Comparison of ENCODE assay signal across 17 cellular contexts in genomic region chr19:5864013-5864720, GRCh38. TPM values are rescaled to one million over a fixed set of nuclear protein-coding genes. Genes with fewer than 3 reads are reported as not detected.
DNase-seq lines count a peak whose midpoint lies in the region; ATAC-seq, FAIRE-seq and TF ChIP-seq lines count a peak whose summit lies in the region.
"Had no signal": no experiment of that assay in that cellular context is flagged by ENCODE, and none has a peak within 500 bp of the region (broad histone marks: within the 10 kb centered on the region; RNA-seq: fewer than 3 reads in every experiment).

No MANE protein-coding gene starts in this region.

- no peaks in the 10 kb centered on the region for H3K4me1 Mint-ChIP-seq in WTC11
- H3K4me1 Mint-ChIP-seq in neural progenitor cell, result no peaks in the 10 kb centered on the region
- H3K4me1 Mint-ChIP-seq: CD4-positive, alpha-beta memory T cell had no signal

- no peaks in the 10 kb centered on the region for H3K9me3 Mint-ChIP-seq in WTC11
- no peaks in the 10 kb centered on the region for H3K9me3 Mint-ChIP-seq in neural progenitor cell
- H3K9me3 Mint-ChIP-seq: CD4-positive, alpha-beta memory T cell had no signal

- DNase-seq in WTC11 (ENCODE audit: low spot score) (no peak), K562 (ENCODE audit: extremely low read depth in 1 of 4, low spot score in 3 of 4) (peak in 1 of 4 experiments; percentile 2), neural progenitor cell (ENCODE audit: low spot score) (no peak)
- DNase-seq: BE2C; CD4-positive, alpha-beta memory T cell; DMS79; IMR-90; KG1 had no signal

- POLR2A ChIA-PET in WTC11 (lab: Charles Lee) (no interaction called here), K562 (lab: Yijun Ruan, JAX) (no interaction called here)

- CTCF ChIA-PET in WTC11 (lab: Charles Lee), result no interaction called here
- CTCF ChIA-PET in K562 (lab: Yijun Ruan, JAX; ENCODE audit: low intra/inter-chr PET ratio), result no interaction called here

- H3F3A ChIP-seq in neural progenitor cell (ENCODE audit: low read depth), result no peaks in the 10 kb centered on the region

- no peak overlapping the region for H3K27ac ChIP-seq in K562 (ENCODE audit: extremely low read depth, low read depth, low read length)
- H3K27ac ChIP-seq in neural progenitor cell, result no peak overlapping the region
- H3K27ac ChIP-seq: A549, C4-2B had no signal

- H3K27ac Mint-ChIP-seq in WTC11 (0 out of 2 replicates have a peak overlapping the region, but pooled peaks have one; percentile 11), neural progenitor cell (peak overlapping the region; percentile 89)

- no peaks in the 10 kb centered on the region for H3K36me3 ChIP-seq in K562 (ENCODE audit: control insufficient read depth, insufficient read depth, low read length)
- H3K36me3 ChIP-seq in neural progenitor cell, result no peaks in the 10 kb centered on the region
- H3K36me3 ChIP-seq: BE2C had no signal

- TF ChIP-seq CTCF in WTC11 (IDR thresholded peaks at IDR 0.05) (no peak), K562 (IDR thresholded peaks at IDR 0.05 in 2 of 3, conservative IDR thresholded peaks at IDR 0.05 in 1 of 3; ENCODE audit: insufficient read depth in 2 of 3, low read depth in 1 of 3, low read length in 3 of 3) (no peak), neural progenitor cell (IDR thresholded peaks at IDR 0.05) (no peak)

- TF ChIP-seq POLR2A in K562 (conservative IDR thresholded peaks at IDR 0.05), result no peak

- H3K9me3 ChIP-seq in K562 (replicated peaks; ENCODE audit: control insufficient read depth, insufficient read depth, low read depth, low read length) (no peaks in the 10 kb centered on the region), neural progenitor cell (ENCODE audit: low read depth) (no peaks in the 10 kb centered on the region)
- H3K9me3 ChIP-seq: A549, BE2C had no signal

- 34% methylated on average over 9 of the region's 9 CpGs for WGBS in K562 (ENCODE audit: insufficient coverage, low coverage, missing lambda C conversion rate)

- H2AFZ ChIP-seq in K562 (ENCODE audit: low read depth, low read length) (no peak overlapping the region), neural progenitor cell (replicated peaks) (no peak overlapping the region)

- H3K4me3 Mint-ChIP-seq in WTC11 (no peak overlapping the region), neural progenitor cell (peak overlapping the region; percentile 50)
- H3K4me3 Mint-ChIP-seq: CD4-positive, alpha-beta memory T cell had no signal

- no peak overlapping the region for H3K4me3 ChIP-seq in K562
- no peak overlapping the region for H3K4me3 ChIP-seq in neural progenitor cell
- H3K4me3 ChIP-seq: A549 had no signal

- H3K27me3 Mint-ChIP-seq in WTC11 (ENCODE audit: low read depth) (peaks cover 9% of the 10 kb centered on the region), neural progenitor cell (ENCODE audit: insufficient read depth, low read depth) (peaks cover under 1% of the 10 kb centered on the region)

- H3K9me1 ChIP-seq in K562 (ENCODE audit: control insufficient read depth, insufficient read depth, low read length), result no peaks in the 10 kb centered on the region

- H3K36me3 Mint-ChIP-seq in WTC11 (no peaks in the 10 kb centered on the region), neural progenitor cell (no peaks in the 10 kb centered on the region)
- H3K36me3 Mint-ChIP-seq: CD4-positive, alpha-beta memory T cell had no signal

- TF ChIP-seq RAD21 in K562 (CRISPR knock-in tag; conservative IDR thresholded peaks at IDR 0.05 in 1 of 2, IDR thresholded peaks at IDR 0.05 in 1 of 2), result no peak

- H3K27me3 ChIP-seq in K562 (ENCODE audit: control insufficient read depth in 2 of 2, insufficient read depth in 2 of 2, low read length in 2 of 2) (peaks cover 2 to 22% of the 10 kb centered on the region in 2 experiments; a peak in 2 of 5 replicates), neural progenitor cell (no peaks in the 10 kb centered on the region)
- H3K27me3 ChIP-seq: BE2C had no signal

- in situ Hi-C loops in K562 (cut with MboI), result no loop called here

- intact Hi-C loops in K562 (cut with micrococcal nuclease), result no loop called here

- H3K9ac ChIP-seq in K562 (ENCODE audit: insufficient read depth in 1 of 2, low read depth in 2 of 2, low read length in 2 of 2), result peak overlapping the region in 1 of 2 experiments; percentile 46; a peak in 2 of 4 replicates
- H3K9ac ChIP-seq in neural progenitor cell, result no peak overlapping the region

- H3K4me2 ChIP-seq in K562 (ENCODE audit: insufficient read depth, low read length) (no peak overlapping the region), neural progenitor cell (no peak overlapping the region)
- H3K4me2 ChIP-seq: A549 had no signal

- no peaks in the 10 kb centered on the region for H3K79me2 ChIP-seq in K562 (ENCODE audit: control insufficient read depth, insufficient read depth, low read length)
- no peaks in the 10 kb centered on the region for H3K79me2 ChIP-seq in neural progenitor cell (ENCODE audit: low read depth)

- no TSS peak for BruUV-seq in K562 (replicated peaks; lab: Mats Ljungman, UMichigan)

- H4K20me1 ChIP-seq in K562 (replicated peaks; ENCODE audit: control insufficient read depth, insufficient read depth, low read length) (peaks cover 3% of the 10 kb centered on the region; the same call in 1 of the 2 replicates), neural progenitor cell (ENCODE audit: low read depth) (no peaks in the 10 kb centered on the region)

- ATAC-seq in WTC11 (no peak), K562 (no peak), GM18909 (IDR thresholded peaks at IDR 0.05; ENCODE audit: poor library complexity, unreplicated experiment) (no peak), GM18861 (IDR thresholded peaks at IDR 0.05; ENCODE audit: unreplicated experiment) (no peak), GM18907 (IDR thresholded peaks at IDR 0.05; ENCODE audit: unreplicated experiment) (no peak)

- no peak for FAIRE-seq in K562 (lab: Jason Lieb, UNC)
- FAIRE-seq: A549, GM12891, H54 had no signal

- peaks cover 0 to 23% of the 10 kb centered on the region in 2 experiments; a peak in 2 of 5 replicates for H3K4me1 ChIP-seq in K562 (replicated peaks in 1 of 2; ENCODE audit: control insufficient read depth in 2 of 2, insufficient read depth in 2 of 2, low read length in 2 of 2)
- H3K4me1 ChIP-seq in neural progenitor cell, result no peaks in the 10 kb centered on the region
- H3K4me1 ChIP-seq: BE2C had no signal

- TF ChIP-seq EP300 in K562 (IDR thresholded peaks at IDR 0.05; ENCODE audit: low read length), result peak; percentile 31; the same call in 1 of the 2 replicates

RNA-seq across cellular contexts. Expression of gene FUT5, which starts 6.2 kb away (rescaled TPM):
- 0.16 to 0.23 TPM (median 0.17 TPM) in 3 replicates for total RNA-seq in WTC11 (2021)
- total RNA-seq in K562 (2011; cell fraction: chromatin; rRNA removed; ENCODE audit: low replicate concordance), result not detected in 2 replicates
- 0.17 TPM in 1 of 2 replicates, not detected in the other for total RNA-seq in K562 (2011; cell fraction: nucleolus; rRNA removed)
- total RNA-seq in K562 (2011; cell fraction: nucleoplasm; rRNA removed), result not detected in 2 replicates
- total RNA-seq in K562 (2014; rRNA removed), result not detected in 2 replicates
- total RNA-seq in K562 (2014; rRNA removed; fragmentation: Illumina TruSeq; extraction: Trizol), result not detected in 2 replicates
- not detected in 2 replicates for total RNA-seq in K562 (2015; rRNA removed; fragmentation: Illumina TruSeq; extraction: Trizol)
- total RNA-seq in K562 (2021), result not detected in 2 replicates
- not detected in 2 replicates for polyA plus RNA-seq in K562 (2011; rRNA removed)
- not detected in 2 replicates for polyA plus RNA-seq in K562 (2011; cell fraction: cytosol; rRNA removed)
- not detected in 2 replicates for polyA plus RNA-seq in K562 (2011; cell fraction: nucleus; rRNA removed)
- not detected in 2 replicates for polyA plus RNA-seq in K562 (2012)
- polyA plus RNA-seq in K562 (2014; fragmentation: Illumina TruSeq; extraction: Trizol), result not detected in 2 replicates
- polyA plus RNA-seq in K562 (2014; fragmentation: Nextera tagmentation; extraction: Ambion mirVana), result not detected
- polyA plus RNA-seq in K562 (2014; rRNA removed), result not detected in 2 replicates
- polyA minus RNA-seq in K562 (2011; rRNA and poly(A)+ RNA removed), result not detected in 2 replicates
- not detected in 2 replicates for polyA minus RNA-seq in K562 (2011; cell fraction: cytosol; rRNA and poly(A)+ RNA removed)
- not detected in 2 replicates for polyA minus RNA-seq in K562 (2011; cell fraction: nucleus; rRNA and poly(A)+ RNA removed)
- 0.09 TPM in 1 of 2 replicates, not detected in the other for total RNA-seq in neural progenitor cell (ENCODE audit: low replicate concordance)
- total RNA-seq: G401, IMR-90 had no signal
- polyA plus RNA-seq: AG04450; CD4-positive, alpha-beta memory T cell; IMR-90 had no signal

RNA-seq across cellular contexts. Expression of gene FUT3, which starts 12.9 kb away (rescaled TPM):
- total RNA-seq in WTC11 (2021) (0.23 to 0.62 TPM (median 0.48 TPM) in 3 replicates), K562 (2014; rRNA removed) (0.29 TPM in 1 of 2 replicates, not detected in the other), K562 (2014; rRNA removed; fragmentation: Illumina TruSeq; extraction: Trizol) (not detected in 2 replicates), K562 (2015; rRNA removed; fragmentation: Illumina TruSeq; extraction: Trizol) (not detected in 2 replicates), K562 (2021) (0.09 TPM in 1 of 2 replicates, not detected in the other), neural progenitor cell (ENCODE audit: low replicate concordance) (0.34 TPM in 1 of 2 replicates, not detected in the other)
- 0.32 TPM in 1 of 2 replicates, not detected in the other for total RNA-seq in K562 (2011; cell fraction: chromatin; rRNA removed; ENCODE audit: low replicate concordance)
- total RNA-seq in K562 (2011; cell fraction: nucleolus; rRNA removed), result not detected in 2 replicates
- total RNA-seq in K562 (2011; cell fraction: nucleoplasm; rRNA removed), result not detected in 2 replicates
- polyA plus RNA-seq in K562 (2011; rRNA removed) (not detected in 2 replicates), K562 (2014; fragmentation: Illumina TruSeq; extraction: Trizol) (not detected in 2 replicates), K562 (2014; fragmentation: Nextera tagmentation; extraction: Ambion mirVana) (not detected), K562 (2014; rRNA removed) (not detected in 2 replicates)
- polyA plus RNA-seq in K562 (2011; cell fraction: cytosol; rRNA removed), result not detected in 2 replicates
- not detected in 2 replicates for polyA plus RNA-seq in K562 (2011; cell fraction: nucleus; rRNA removed)
- 0.32 TPM in 1 of 2 replicates, not detected in the other for polyA plus RNA-seq in K562 (2012)
- not detected in 2 replicates for polyA minus RNA-seq in K562 (2011; rRNA and poly(A)+ RNA removed)
- polyA minus RNA-seq in K562 (2011; cell fraction: cytosol; rRNA and poly(A)+ RNA removed), result not detected in 2 replicates
- not detected in 2 replicates for polyA minus RNA-seq in K562 (2011; cell fraction: nucleus; rRNA and poly(A)+ RNA removed)
- total RNA-seq: G401, IMR-90 had no signal
- polyA plus RNA-seq: AG04450; CD4-positive, alpha-beta memory T cell; IMR-90 had no signal

RNA-seq across cellular contexts. Expression of gene FUT6, which starts 24.7 kb away (rescaled TPM):
- not detected in 3 replicates for total RNA-seq in WTC11 (2021)
- total RNA-seq in K562 (2011; cell fraction: chromatin; rRNA removed; ENCODE audit: low replicate concordance), result 0.19 TPM in 1 of 2 replicates, not detected in the other
- total RNA-seq in K562 (2011; cell fraction: nucleolus; rRNA removed), result not detected in 2 replicates
- not detected in 2 replicates for total RNA-seq in K562 (2011; cell fraction: nucleoplasm; rRNA removed)
- total RNA-seq in K562 (2014; rRNA removed), result not detected in 2 replicates
- total RNA-seq in K562 (2014; rRNA removed; fragmentation: Illumina TruSeq; extraction: Trizol), result not detected in 2 replicates
- total RNA-seq in K562 (2015; rRNA removed; fragmentation: Illumina TruSeq; extraction: Trizol), result not detected in 2 replicates
- total RNA-seq in K562 (2021), result not detected in 2 replicates
- not detected in 2 replicates for polyA plus RNA-seq in K562 (2011; rRNA removed)
- polyA plus RNA-seq in K562 (2011; cell fraction: cytosol; rRNA removed), result not detected in 2 replicates
- not detected in 2 replicates for polyA plus RNA-seq in K562 (2011; cell fraction: nucleus; rRNA removed)
- polyA plus RNA-seq in K562 (2012), result not detected in 2 replicates
- polyA plus RNA-seq in K562 (2014; fragmentation: Illumina TruSeq; extraction: Trizol), result not detected in 2 replicates
- under 1 TPM in 1 of 2 experiments, not detected in 1; 0.04 TPM for polyA plus RNA-seq in K562 (2014; fragmentation: Nextera tagmentation; extraction: Ambion mirVana)
- polyA plus RNA-seq in K562 (2014; rRNA removed), result not detected in 2 replicates
- polyA minus RNA-seq in K562 (2011; rRNA and poly(A)+ RNA removed), result not detected in 2 replicates
- not detected in 2 replicates for polyA minus RNA-seq in K562 (2011; cell fraction: cytosol; rRNA and poly(A)+ RNA removed)
- polyA minus RNA-seq in K562 (2011; cell fraction: nucleus; rRNA and poly(A)+ RNA removed), result not detected in 2 replicates
- total RNA-seq in neural progenitor cell (ENCODE audit: low replicate concordance), result not detected in 2 replicates
- total RNA-seq: CD4-positive, alpha-beta memory T cell; G401; IMR-90 had no signal
- polyA plus RNA-seq: A549; AG04450; CD4-positive, alpha-beta memory T cell; IMR-90 had no signal

RNA-seq across cellular contexts. Expression of gene NDUFA11, which starts 39.4 kb away (rescaled TPM):
- total RNA-seq in WTC11 (2021), result 260 to 261 TPM (median 260 TPM) in 3 replicates
- total RNA-seq in K562 (2011; cell fraction: chromatin; rRNA removed; ENCODE audit: low replicate concordance), result 29.3 and 88.6 TPM in 2 replicates
- total RNA-seq in K562 (2011; cell fraction: nucleolus; rRNA removed), result 66.7 and 67.1 TPM in 2 replicates
- 50.4 and 52.5 TPM in 2 replicates for total RNA-seq in K562 (2011; cell fraction: nucleoplasm; rRNA removed)
- total RNA-seq in K562 (2014; rRNA removed), result 367 and 490 TPM in 2 replicates
- 42.7 and 63.3 TPM in 2 replicates for total RNA-seq in K562 (2014; rRNA removed; fragmentation: Illumina TruSeq; extraction: Trizol)
- 268 and 274 TPM in 2 replicates for total RNA-seq in K562 (2015; rRNA removed; fragmentation: Illumina TruSeq; extraction: Trizol)
- total RNA-seq in K562 (2021), result 335 and 348 TPM in 2 replicates
- polyA plus RNA-seq in K562 (2011; rRNA removed), result 84.9 and 133 TPM in 2 replicates
- polyA plus RNA-seq in K562 (2011; cell fraction: cytosol; rRNA removed), result 461 and 1,752 TPM in 2 replicates
- 140 and 189 TPM in 2 replicates for polyA plus RNA-seq in K562 (2011; cell fraction: nucleus; rRNA removed)
- polyA plus RNA-seq in K562 (2012), result 302 and 461 TPM in 2 replicates
- 307 and 475 TPM in 2 replicates for polyA plus RNA-seq in K562 (2014; fragmentation: Illumina TruSeq; extraction: Trizol)
- polyA plus RNA-seq in K562 (2014; fragmentation: Nextera tagmentation; extraction: Ambion mirVana), result 100 to 1,000 TPM; 212 to 249 TPM
- polyA plus RNA-seq in K562 (2014; rRNA removed), result 321 and 486 TPM in 2 replicates
- 9.3 and 16.9 TPM in 2 replicates for polyA minus RNA-seq in K562 (2011; rRNA and poly(A)+ RNA removed)
- polyA minus RNA-seq in K562 (2011; cell fraction: cytosol; rRNA and poly(A)+ RNA removed), result 41.1 and 45.0 TPM in 2 replicates
- polyA minus RNA-seq in K562 (2011; cell fraction: nucleus; rRNA and poly(A)+ RNA removed), result 13.3 and 13.9 TPM in 2 replicates
- 102 and 197 TPM in 2 replicates for total RNA-seq in neural progenitor cell (ENCODE audit: low replicate concordance)

RNA-seq across cellular contexts. Expression of gene VMAC, which starts 40.5 kb away (rescaled TPM):
- total RNA-seq in WTC11 (2021), result 2.5 to 3.3 TPM (median 3.3 TPM) in 3 replicates
- total RNA-seq in K562 (2011; cell fraction: chromatin; rRNA removed; ENCODE audit: low replicate concordance), result 3.3 and 9.9 TPM in 2 replicates
- 7.8 and 8.7 TPM in 2 replicates for total RNA-seq in K562 (2011; cell fraction: nucleolus; rRNA removed)
- 5.2 and 5.6 TPM in 2 replicates for total RNA-seq in K562 (2011; cell fraction: nucleoplasm; rRNA removed)
- total RNA-seq in K562 (2014; rRNA removed), result 1.9 and 3.1 TPM in 2 replicates
- 0.89 and 1.1 TPM in 2 replicates for total RNA-seq in K562 (2014; rRNA removed; fragmentation: Illumina TruSeq; extraction: Trizol)
- total RNA-seq in K562 (2015; rRNA removed; fragmentation: Illumina TruSeq; extraction: Trizol), result 0.76 and 1.1 TPM in 2 replicates
- 2.1 and 2.3 TPM in 2 replicates for total RNA-seq in K562 (2021)
- 1.0 and 1.9 TPM in 2 replicates for polyA plus RNA-seq in K562 (2011; rRNA removed)
- polyA plus RNA-seq in K562 (2011; cell fraction: cytosol; rRNA removed), result 2.2 and 2.7 TPM in 2 replicates
- polyA plus RNA-seq in K562 (2011; cell fraction: nucleus; rRNA removed), result 4.0 and 5.0 TPM in 2 replicates
- polyA plus RNA-seq in K562 (2012), result 1.1 and 2.2 TPM in 2 replicates
- polyA plus RNA-seq in K562 (2014; fragmentation: Illumina TruSeq; extraction: Trizol), result 0.86 and 1.3 TPM in 2 replicates
- under 1 TPM; 0.03 to 0.06 TPM for polyA plus RNA-seq in K562 (2014; fragmentation: Nextera tagmentation; extraction: Ambion mirVana)
- polyA plus RNA-seq in K562 (2014; rRNA removed), result 1.9 and 3.4 TPM in 2 replicates
- 0.77 and 0.84 TPM in 2 replicates for polyA minus RNA-seq in K562 (2011; rRNA and poly(A)+ RNA removed)
- 0.57 and 0.73 TPM in 2 replicates for polyA minus RNA-seq in K562 (2011; cell fraction: cytosol; rRNA and poly(A)+ RNA removed)
- polyA minus RNA-seq in K562 (2011; cell fraction: nucleus; rRNA and poly(A)+ RNA removed), result 1.3 and 1.8 TPM in 2 replicates
- total RNA-seq in neural progenitor cell (ENCODE audit: low replicate concordance), result 4.6 and 6.8 TPM in 2 replicates
